In genomic region chr3:20185364-20185732, GRCh38 we compare ENCODE assay signal across 8 cellular contexts. TPM values are rescaled to one million over a fixed set of nuclear protein-coding genes. Genes with fewer than 3 reads are reported as not detected.
DNase-seq lines count a peak whose midpoint lies in the region; ATAC-seq and TF ChIP-seq lines count a peak whose summit lies in the region.

No MANE protein-coding gene starts in this region.

- intact Hi-C loops in activated T-helper 2 cell treated with anti-CD3 and anti-CD28 coated beads, Interferon-gamma antibody, Interleukin-2, Interleukin-4, amounts not matched to agents 10 μg/mL and 5 μg/mL and 100 μg/mL, durations not matched to agents 14 hours and 24 hours and 36 hours (cut with micrococcal nuclease), result loop anchor here (2.0 to 5.0 kb wide), 2 partner anchors 23 to 128 kb away; no protein-coding TSS in a partner anchor
- intact Hi-C loops in uterus (cut with DNase I; ENCODE audit: low total_unique reads), result no loop called here

- H3K4me3 Mint-ChIP-seq in activated T-helper 2 cell treated with anti-CD3 and anti-CD28 coated beads, Interferon-gamma antibody, Interleukin-2, Interleukin-4, amounts not matched to agents 10 μg/mL and 5 μg/mL and 100 μg/mL, durations not matched to agents 14 hours and 24 hours and 36 hours (ENCODE audit: low read depth), result no peak overlapping the region

- no peak for TF ChIP-seq CTCF in uterus (IDR thresholded peaks at IDR 0.05)

- DNase-seq in DMS53 treated with DMSO at 0.1 percent for 48 hours (lab: John Stamatoyannopoulos, UW; ENCODE audit: unreplicated experiment) (peak; percentile 2), KG1 (lab: John Stamatoyannopoulos, UW) (peak; percentile 73), kidney tubule cell (ENCODE audit: low spot score) (peak; percentile 30), uterus (no peak), OCI-M2 (lab: John Stamatoyannopoulos, UW; ENCODE audit: unreplicated experiment) (no peak)
- peak; percentile 14 for DNase-seq in activated T-helper 2 cell treated with anti-CD3 and anti-CD28 coated beads, Interferon-gamma antibody, Interleukin-2, Interleukin-4, amounts not matched to agents 10 μg/mL and 5 μg/mL and 100 μg/mL, durations not matched to agents 14 hours and 24 hours and 36 hours (ENCODE audit: low spot score)

- H3K27me3 ChIP-seq in uterus, result no peaks in the 10 kb centered on the region

- H3K9me3 Mint-ChIP-seq in activated T-helper 2 cell treated with anti-CD3 and anti-CD28 coated beads, Interferon-gamma antibody, Interleukin-2, Interleukin-4, amounts not matched to agents 10 μg/mL and 5 μg/mL and 100 μg/mL, durations not matched to agents 14 hours and 24 hours and 36 hours, result no peaks in the 10 kb centered on the region

- H3K4me1 Mint-ChIP-seq in activated T-helper 2 cell treated with anti-CD3 and anti-CD28 coated beads, Interferon-gamma antibody, Interleukin-2, Interleukin-4, amounts not matched to agents 10 μg/mL and 5 μg/mL and 100 μg/mL, durations not matched to agents 14 hours and 24 hours and 36 hours (ENCODE audit: low read depth), result peaks cover 8% of the 10 kb centered on the region

- H3K4me3 ChIP-seq in uterus, result peak overlapping the region; percentile 50 to 67

- H3K27ac ChIP-seq in uterus, result no peak overlapping the region

- no peak for TF ChIP-seq POLR2A in uterus (IDR thresholded peaks at IDR 0.05)

- peak; percentile 16 for ATAC-seq in GM19351 (IDR thresholded peaks at IDR 0.05; ENCODE audit: unreplicated experiment)
- no peak for ATAC-seq in HG03039 (IDR thresholded peaks at IDR 0.05; ENCODE audit: unreplicated experiment)

- H3K36me3 ChIP-seq in uterus, result no peaks in the 10 kb centered on the region

- no peaks in the 10 kb centered on the region for H3K9me3 ChIP-seq in uterus

- H3K4me1 ChIP-seq in uterus, result no peaks in the 10 kb centered on the region

- H3K27me3 Mint-ChIP-seq in activated T-helper 2 cell treated with anti-CD3 and anti-CD28 coated beads, Interferon-gamma antibody, Interleukin-2, Interleukin-4, amounts not matched to agents 10 μg/mL and 5 μg/mL and 100 μg/mL, durations not matched to agents 14 hours and 24 hours and 36 hours (ENCODE audit: low read depth), result no peaks in the 10 kb centered on the region

- H3K27ac Mint-ChIP-seq in activated T-helper 2 cell treated with anti-CD3 and anti-CD28 coated beads, Interferon-gamma antibody, Interleukin-2, Interleukin-4, amounts not matched to agents 10 μg/mL and 5 μg/mL and 100 μg/mL, durations not matched to agents 14 hours and 24 hours and 36 hours, result no peak overlapping the region

- peaks cover 23% of the 10 kb centered on the region for H3K36me3 Mint-ChIP-seq in activated T-helper 2 cell treated with anti-CD3 and anti-CD28 coated beads, Interferon-gamma antibody, Interleukin-2, Interleukin-4, amounts not matched to agents 10 μg/mL and 5 μg/mL and 100 μg/mL, durations not matched to agents 14 hours and 24 hours and 36 hours (ENCODE audit: low read depth)

RNA-seq across cellular contexts. Expression of gene SGO1, which starts 0.7 kb away (rescaled TPM):
- 19.2 and 20.8 TPM in 2 replicates for total RNA-seq in activated T-helper 2 cell treated with anti-CD3 and anti-CD28 coated beads, Interferon-gamma antibody, Interleukin-2, Interleukin-4, amounts not matched to agents 10 μg/mL and 5 μg/mL and 100 μg/mL, durations not matched to agents 14 hours and 24 hours and 36 hours
- 1 to 10 TPM in 1 of 4 donors, not detected in 3; 7.2 TPM for total RNA-seq in uterus

Comparison
In these comparisons a context has a peak if more than half of its experiments do, and no peak if none do; other contexts are left out.
1. DNase-seq: peak in DMS53 treated with DMSO at 0.1 percent for 48 hours (single experiment), KG1 (single experiment), activated T-helper 2 cell treated with anti-CD3 and anti-CD28 coated beads, Interferon-gamma antibody, Interleukin-2, Interleukin-4, amounts not matched to agents 10 μg/mL and 5 μg/mL and 100 μg/mL, durations not matched to agents 14 hours and 24 hours and 36 hours (single experiment) and kidney tubule cell (single experiment); none in uterus (0 of 2) and OCI-M2 (single experiment).